16 cellular contexts compared by ENCODE assay signal in genomic region chr1:15354580-15354965, GRCh38. TPM values are rescaled to one million over a fixed set of nuclear protein-coding genes. Genes with fewer than 3 reads are reported as not detected.
DNase-seq lines count a peak whose midpoint lies in the region; ATAC-seq and TF ChIP-seq lines count a peak whose summit lies in the region.
"Had no signal": no experiment of that assay in that cellular context is flagged by ENCODE, and none has a peak within 500 bp of the region (broad histone marks: within the 10 kb centered on the region; RNA-seq: fewer than 3 reads in every experiment).

No MANE protein-coding gene starts in this region.

- TF ChIP-seq CTCF in HCT116 (IDR thresholded peaks at IDR 0.05 in 2 of 3, conservative IDR thresholded peaks at IDR 0.05 in 1 of 3; ENCODE audit: borderline replicate concordance in 1 of 3, insufficient read depth in 1 of 3, low read depth in 2 of 3, low read length in 2 of 3) (no peak), fibroblast of the aortic adventitia (IDR thresholded peaks at IDR 0.05; ENCODE audit: insufficient read depth, low read length) (no peak), CD14-positive monocyte (IDR thresholded peaks at IDR 0.05) (no peak)

- H3K36me3 Mint-ChIP-seq in CD14-positive monocyte = no peaks in the 10 kb centered on the region

- BruUV-seq in HCT116 (replicated peaks; lab: Mats Ljungman, UMichigan) = no TSS peak

- peaks cover 2 to 10% (median 7%) of the 10 kb centered on the region in 3 donors for H3K27me3 Mint-ChIP-seq in CD14-positive monocyte (ENCODE audit: low read depth in 3 of 3)

- peak overlapping the region; percentile 18 for H2AFZ ChIP-seq in ACC112 (ENCODE audit: low read length, unreplicated experiment)
- H2AFZ ChIP-seq in HCT116 (ENCODE audit: low read depth, low read length, poor library complexity, severe bottlenecking) = no peak overlapping the region

- H3K4me3 ChIP-seq in ACC112 (ENCODE audit: low read depth, low read length) = no peak overlapping the region
- H3K4me3 ChIP-seq in HCT116 (replicated peaks in 1 of 2; ENCODE audit: low read depth in 1 of 2, low read length in 2 of 2) = peak overlapping the region in 1 of 2 experiments; percentile 34; a peak in 2 of 4 replicates
- H3K4me3 ChIP-seq in adipocyte (ENCODE audit: low read length) = no peak overlapping the region
- H3K4me3 ChIP-seq in fibroblast of the aortic adventitia (ENCODE audit: low read depth, low read length) = no peak overlapping the region
- H3K4me3 ChIP-seq: body of pancreas, suprapubic skin had no signal

- TF ChIP-seq POLR2A in HCT116 (IDR thresholded peaks at IDR 0.05; ENCODE audit: borderline replicate concordance, extremely low read depth, insufficient read depth, insufficient read length) = no peak

- no peaks in the 10 kb centered on the region for H3K9me3 Mint-ChIP-seq in CD14-positive monocyte
- H3K9me3 Mint-ChIP-seq: activated T-helper 2 cell treated with anti-CD3 and anti-CD28 coated beads, Interferon-gamma antibody, Interleukin-2, Interleukin-4, amounts not matched to agents 10 μg/mL and 5 μg/mL and 100 μg/mL, durations not matched to agents 14 hours and 24 hours and 36 hours had no signal

- CTCF ChIA-PET in HCT116 (lab: Charles Lee) = interaction anchor here (1.8 kb wide), 1 partner anchor 31 kb away, joined by 4 read pairs; no protein-coding TSS in a partner anchor

- H3K9me3 ChIP-seq in HCT116 (ENCODE audit: control insufficient read depth in 1 of 2, insufficient read depth in 1 of 2, low read depth in 1 of 2, low read length in 2 of 2) (no peaks in the 10 kb centered on the region), adipocyte (ENCODE audit: control insufficient read depth, low read length) (no peaks in the 10 kb centered on the region)
- H3K9me3 ChIP-seq: body of pancreas, suprapubic skin had no signal

- H4K20me1 ChIP-seq in HCT116 (ENCODE audit: insufficient read depth) = no peaks in the 10 kb centered on the region

- no peaks in the 10 kb centered on the region for H3K27me3 ChIP-seq in ACC112 (ENCODE audit: insufficient read depth, low read length)
- no peaks in the 10 kb centered on the region for H3K27me3 ChIP-seq in HCT116 (ENCODE audit: insufficient read depth, low read length)
- H3K27me3 ChIP-seq in adipocyte (replicated peaks; ENCODE audit: control insufficient read depth, insufficient read depth, low read length) = no peaks in the 10 kb centered on the region
- H3K27me3 ChIP-seq: body of pancreas, suprapubic skin had no signal

- ATAC-seq in HCT116 (0 out of 2 replicates have a peak, but pooled peaks have one; percentile 12), GM19467 (IDR thresholded peaks at IDR 0.05; ENCODE audit: unreplicated experiment) (no peak), HG02763 (IDR thresholded peaks at IDR 0.05; ENCODE audit: unreplicated experiment) (no peak)
- ATAC-seq: body of pancreas, left cardiac atrium, Panc1 had no signal

- H3K79me2 ChIP-seq in ACC112 (ENCODE audit: control insufficient read depth, insufficient read depth, low read length, unreplicated experiment) = no peaks in the 10 kb centered on the region
- H3K79me2 ChIP-seq in HCT116 (ENCODE audit: insufficient read depth, low read length) = no peaks in the 10 kb centered on the region

- peak overlapping the region; percentile 62 for H3K9ac ChIP-seq in HCT116 (ENCODE audit: low read length)
- H3K9ac ChIP-seq in adipocyte (ENCODE audit: low read length) = no peak overlapping the region

- H3K4me2 ChIP-seq in HCT116 (ENCODE audit: low read length) = peak overlapping the region; percentile 69

- no peaks in the 10 kb centered on the region for H3K9me2 ChIP-seq in HCT116 (ENCODE audit: insufficient read depth)

- H3K36me3 ChIP-seq in ACC112 (ENCODE audit: insufficient read depth, low read length) (no peaks in the 10 kb centered on the region), HCT116 (ENCODE audit: control insufficient read depth in 1 of 2, insufficient read depth in 2 of 2, low read length in 2 of 2) (no peaks in the 10 kb centered on the region), adipocyte (ENCODE audit: control insufficient read depth, insufficient read depth, low read length, severe bottlenecking) (no peaks in the 10 kb centered on the region)
- H3K36me3 ChIP-seq: suprapubic skin had no signal

- DNase-seq in HCT116 (ENCODE audit: low read depth, low spot score) (peak; percentile 23), adipocyte (ENCODE audit: low read depth) (peak; percentile 58), fibroblast of the aortic adventitia (ENCODE audit: low read depth) (peak; percentile 56), GF-D8 (lab: John Stamatoyannopoulos, UW) (no peak), CD14-positive monocyte (ENCODE audit: low spot score) (no peak)
- DNase-seq: activated CD4-positive, alpha-beta T cell treated with anti-CD3 and anti-CD28 coated beads for 48 hours; body of pancreas; DND-41; head of caudate nucleus; left cardiac atrium had no signal

- H3K4me1 Mint-ChIP-seq in CD14-positive monocyte = peaks cover 10% of the 10 kb centered on the region

- no peak overlapping the region for H3K4me3 Mint-ChIP-seq in CD14-positive monocyte

- H3K27ac ChIP-seq in ACC112 (ENCODE audit: low read depth, low read length) (peak overlapping the region; percentile 62), HCT116 (ENCODE audit: low read depth, low read length) (peak overlapping the region; percentile 80)
- H3K27ac ChIP-seq: body of pancreas, suprapubic skin had no signal

- H3K27ac Mint-ChIP-seq in CD14-positive monocyte = no peak overlapping the region
- H3K27ac Mint-ChIP-seq: activated T-helper 2 cell treated with anti-CD3 and anti-CD28 coated beads, Interferon-gamma antibody, Interleukin-2, Interleukin-4, amounts not matched to agents 10 μg/mL and 5 μg/mL and 100 μg/mL, durations not matched to agents 14 hours and 24 hours and 36 hours had no signal

- intact Hi-C loops in HCT116 (cut with micrococcal nuclease) = no loop called here
- intact Hi-C loops in CD14-positive monocyte (cut with micrococcal nuclease) = no loop called here

- H3K4me1 ChIP-seq in ACC112 (ENCODE audit: control insufficient read depth, insufficient read depth, low read length, unreplicated experiment) = peaks cover 48% of the 10 kb centered on the region
- peaks cover 75 to 97% of the 10 kb centered on the region in 2 experiments for H3K4me1 ChIP-seq in HCT116 (ENCODE audit: control insufficient read depth in 1 of 2, insufficient read depth in 2 of 2, low read length in 2 of 2)
- peaks cover 29% of the 10 kb centered on the region for H3K4me1 ChIP-seq in adipocyte (ENCODE audit: control insufficient read depth, insufficient read depth, low read length)

- no peak for TF ChIP-seq RAD21 in HCT116 (IDR thresholded peaks at IDR 0.05; ENCODE audit: low read depth)

- POLR2A ChIA-PET in HCT116 (lab: Charles Lee) = no interaction called here

- RAD21 ChIA-PET in HCT116 (lab: Charles Lee; ENCODE audit: low non-redundant PET in 1 of 2, low total read pairs in 2 of 2, uncharacterized antibody in 2 of 2, unreplicated experiment in 2 of 2) = no interaction called here

TF ChIP-seq in HCT116, 20 proteins besides CTCF, POLR2A, EP300 and RAD21 (continues in another document):
- TF ChIP-seq FOSL1 (IDR thresholded peaks at IDR 0.05; ENCODE audit: low read depth) (no peak), SRF (IDR thresholded peaks at IDR 0.05; ENCODE audit: low read depth) (no peak), SIN3A (IDR thresholded peaks at IDR 0.05; ENCODE audit: low read depth) (no peak), JUND (IDR thresholded peaks at IDR 0.05) (no peak), ELF1 (IDR thresholded peaks at IDR 0.05; ENCODE audit: borderline replicate concordance, low read depth) (no peak), POLR2AphosphoS5 (IDR thresholded peaks at IDR 0.05; ENCODE audit: low read depth, low read length) (no peak), ZFX (IDR thresholded peaks at IDR 0.05) (no peak), SP1 (IDR thresholded peaks at IDR 0.05; ENCODE audit: low read depth) (no peak), YY1 (IDR thresholded peaks at IDR 0.05; ENCODE audit: extremely low read depth, insufficient replicate concordance, low read depth, low read length) (no peak), TCF7L2 (IDR thresholded peaks at IDR 0.05; ENCODE audit: borderline replicate concordance, extremely low read depth, insufficient read depth, insufficient read length) (no peak), EZH2 (IDR thresholded peaks at IDR 0.05) (no peak), CEBPB (IDR thresholded peaks at IDR 0.05; ENCODE audit: low read depth) (no peak)
- TF ChIP-seq, protein P1, sequence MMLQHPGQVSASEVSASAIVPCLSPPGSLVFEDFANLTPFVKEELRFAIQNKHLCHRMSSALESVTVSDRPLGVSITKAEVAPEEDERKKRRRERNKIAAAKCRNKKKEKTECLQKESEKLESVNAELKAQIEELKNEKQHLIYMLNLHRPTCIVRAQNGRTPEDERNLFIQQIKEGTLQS (IDR thresholded peaks at IDR 0.05) = no peak
- TF ChIP-seq, protein P2, sequence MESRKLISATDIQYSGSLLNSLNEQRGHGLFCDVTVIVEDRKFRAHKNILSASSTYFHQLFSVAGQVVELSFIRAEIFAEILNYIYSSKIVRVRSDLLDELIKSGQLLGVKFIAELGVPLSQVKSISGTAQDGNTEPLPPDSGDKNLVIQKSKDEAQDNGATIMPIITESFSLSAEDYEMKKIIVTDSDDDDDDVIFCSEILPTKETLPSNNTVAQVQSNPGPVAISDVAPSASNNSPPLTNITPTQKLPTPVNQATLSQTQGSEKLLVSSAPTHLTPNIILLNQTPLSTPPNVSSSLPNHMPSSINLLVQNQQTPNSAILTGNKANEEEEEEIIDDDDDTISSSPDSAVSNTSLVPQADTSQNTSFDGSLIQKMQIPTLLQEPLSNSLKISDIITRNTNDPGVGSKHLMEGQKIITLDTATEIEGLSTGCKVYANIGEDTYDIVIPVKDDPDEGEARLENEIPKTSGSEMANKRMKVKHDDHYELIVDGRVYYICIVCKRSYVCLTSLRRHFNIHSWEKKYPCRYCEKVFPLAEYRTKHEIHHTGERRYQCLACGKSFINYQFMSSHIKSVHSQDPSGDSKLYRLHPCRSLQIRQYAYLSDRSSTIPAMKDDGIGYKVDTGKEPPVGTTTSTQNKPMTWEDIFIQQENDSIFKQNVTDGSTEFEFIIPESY (IDR thresholded peaks at IDR 0.05; ENCODE audit: extremely low read depth, insufficient replicate concordance, low read length) = no peak
- TF ChIP-seq, protein P3, sequence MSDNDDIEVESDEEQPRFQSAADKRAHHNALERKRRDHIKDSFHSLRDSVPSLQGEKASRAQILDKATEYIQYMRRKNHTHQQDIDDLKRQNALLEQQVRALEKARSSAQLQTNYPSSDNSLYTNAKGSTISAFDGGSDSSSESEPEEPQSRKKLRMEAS (IDR thresholded peaks at IDR 0.05) = no peak

RNA-seq across cellular contexts. Expression of gene EFHD2, which starts 55.1 kb away (rescaled TPM):
- total RNA-seq in HCT116 (2021; ENCODE audit: unreplicated experiment) (69.7 TPM), fibroblast of the aortic adventitia (ENCODE audit: low replicate concordance) (11.1 and 28.1 TPM in 2 replicates)
- polyA plus RNA-seq in HCT116 (2012) = 66.3 and 74.0 TPM in 2 replicates
- 100 to 1,000 TPM; 323 to 329 TPM for polyA plus RNA-seq in CD14-positive monocyte

Comparison
In these comparisons a context has a peak if more than half of its experiments do, and no peak if none do; other contexts are left out.
1. DNase-seq: peak in HCT116 (single experiment), adipocyte (single experiment) and fibroblast of the aortic adventitia (single experiment); none in GF-D8 (single experiment) and CD14-positive monocyte (single experiment).